ENCODE assay signal across 8 cellular contexts in the genomic region with DNA sequence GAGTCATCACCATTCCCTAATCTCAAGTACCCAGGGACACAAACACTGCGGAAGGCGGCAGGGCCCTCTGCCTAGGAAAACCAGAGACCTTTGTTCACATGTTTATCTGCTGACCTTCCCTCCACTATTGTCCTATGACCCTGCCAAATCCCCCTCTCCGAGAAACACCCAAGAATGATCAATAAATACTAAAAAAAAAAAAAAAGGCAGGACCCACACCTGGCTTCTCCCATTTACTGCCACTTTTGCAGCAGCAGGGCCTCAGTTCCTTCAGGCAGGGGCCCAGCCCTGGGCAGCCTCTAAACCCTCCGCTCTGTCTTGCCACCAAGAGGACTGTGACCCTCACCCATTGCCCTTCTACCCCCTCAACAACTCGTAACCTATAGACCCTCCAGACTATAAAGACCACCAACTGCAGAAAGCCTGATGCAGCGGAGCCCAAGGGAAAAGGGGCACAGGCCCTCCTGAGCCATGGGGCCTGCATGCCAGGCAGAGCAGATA. TPM values are rescaled to one million over a fixed set of nuclear protein-coding genes. Genes with fewer than 3 reads are reported as not detected.
DNase-seq lines count a peak whose midpoint lies in the region; ATAC-seq and TF ChIP-seq lines count a peak whose summit lies in the region.
"Not testable (repeated sequence)": the region's sequence is repeated elsewhere in the genome, so short reads cannot be mapped to it uniquely, and the experiment has no call there.

No MANE protein-coding gene starts in this region.

- H3K27ac ChIP-seq in BLaER1 treated with 17β-estradiol and CSF1 and Interleukin-3, amounts not matched to agents 10 nM and 100 nM = peak overlapping the region; percentile 68 to 100 (median 99)
- H3K27ac ChIP-seq in KOPT-K1 (ENCODE audit: low read depth, low read length, poor library complexity, severe bottlenecking) (peak overlapping the region; percentile 23), breast epithelium (peak overlapping the region; percentile 95 to 99), gastroesophageal sphincter (peak overlapping the region in 3 of 4 donors; percentile 83 to 95 (median 92)), skin epidermis (peak overlapping the region in 18 of 21 experiments; percentile 72 to 99 (median 88))

- H3K36me3 Mint-ChIP-seq in activated CD8-positive, alpha-beta T cell treated with anti-CD3 and anti-CD28 coated beads for 36 hours (ENCODE audit: low read depth); natural killer cell: not testable (repeated sequence)
- H3K36me3 Mint-ChIP-seq in type B pancreatic cell = peaks cover 15% of the 10 kb centered on the region

- peak overlapping the region; percentile 97 for H3K27ac Mint-ChIP-seq in activated CD8-positive, alpha-beta T cell treated with anti-CD3 and anti-CD28 coated beads for 36 hours
- H3K27ac Mint-ChIP-seq in natural killer cell = peak overlapping the region; percentile 99
- peak overlapping the region; percentile 16 for H3K27ac Mint-ChIP-seq in type B pancreatic cell

- ATAC-seq in activated CD8-positive, alpha-beta T cell treated with anti-CD3 and anti-CD28 coated beads for 36 hours; gastroesophageal sphincter; natural killer cell: not testable (repeated sequence)

- peaks cover 70 to 94% (median 86%) of the 10 kb centered on the region in 10 experiments for H3K4me1 ChIP-seq in BLaER1 treated with 17β-estradiol and CSF1 and Interleukin-3, amounts not matched to agents 10 nM and 100 nM
- H3K4me1 ChIP-seq in breast epithelium (peaks cover 32 to 53% of the 10 kb centered on the region in 2 donors), gastroesophageal sphincter (peaks cover 11 to 80% (median 56%) of the 10 kb centered on the region in 3 donors)

- not testable (repeated sequence) for H4K20me1 ChIP-seq in BLaER1 treated with 17β-estradiol and CSF1 and Interleukin-3, amounts not matched to agents 10 nM and 100 nM

- H3K9ac ChIP-seq in BLaER1 treated with 17β-estradiol and CSF1 and Interleukin-3, amounts not matched to agents 10 nM and 100 nM = peak overlapping the region; percentile 72 to 98 (median 95)

- WGBS in gastroesophageal sphincter (ENCODE audit: low coverage in 1 of 2), 2 donors = 92 to 94% methylated on average over 2 to 3 of the region's 6 CpGs

- not testable (repeated sequence) for DNase-seq in activated CD8-positive, alpha-beta T cell treated with anti-CD3 and anti-CD28 coated beads for 36 hours; breast epithelium (ENCODE audit: low spot score in 2 of 2); natural killer cell; type B pancreatic cell (ENCODE audit: extremely low spot score, unreplicated experiment)

- not testable (repeated sequence) for H3K9me3 ChIP-seq in BLaER1 treated with 17β-estradiol and CSF1 and Interleukin-3, amounts not matched to agents 10 nM and 100 nM (replicated peaks in 1 of 11); KOPT-K1 (ENCODE audit: insufficient read depth, low read length, poor library complexity, severe bottlenecking); breast epithelium; gastroesophageal sphincter

- H3K9me3 Mint-ChIP-seq in activated CD8-positive, alpha-beta T cell treated with anti-CD3 and anti-CD28 coated beads for 36 hours; natural killer cell; type B pancreatic cell: not testable (repeated sequence)

- H3K27me3 ChIP-seq in BLaER1 treated with 17β-estradiol and CSF1 and Interleukin-3, amounts not matched to agents 10 nM and 100 nM; breast epithelium; gastroesophageal sphincter: not testable (repeated sequence)

- TF ChIP-seq POLR2A in breast epithelium (IDR thresholded peaks at IDR 0.05); gastroesophageal sphincter (IDR thresholded peaks at IDR 0.05): not testable (repeated sequence)

- not testable (repeated sequence) for TF ChIP-seq CTCF in activated CD8-positive, alpha-beta T cell treated with anti-CD3 and anti-CD28 coated beads for 36 hours (IDR thresholded peaks at IDR 0.05); breast epithelium (IDR thresholded peaks at IDR 0.05); gastroesophageal sphincter (IDR thresholded peaks at IDR 0.05); natural killer cell (IDR thresholded peaks at IDR 0.05); type B pancreatic cell (conservative IDR thresholded peaks at IDR 0.05)

- not testable (repeated sequence) for TF ChIP-seq EP300 in gastroesophageal sphincter (IDR thresholded peaks at IDR 0.05)

- H3K4me1 Mint-ChIP-seq in activated CD8-positive, alpha-beta T cell treated with anti-CD3 and anti-CD28 coated beads for 36 hours (ENCODE audit: low read depth) = peaks cover 44% of the 10 kb centered on the region
- H3K4me1 Mint-ChIP-seq in natural killer cell (peaks cover 40 to 48% of the 10 kb centered on the region in 2 donors), type B pancreatic cell (ENCODE audit: unreplicated experiment) (peaks cover 32% of the 10 kb centered on the region)

- H3K36me3 ChIP-seq in BLaER1 treated with 17β-estradiol and CSF1 and Interleukin-3, amounts not matched to agents 10 nM and 100 nM = peaks cover 0 to 34% (median 0%) of the 10 kb centered on the region in 11 experiments; a peak in 9 of 22 replicates
- not testable (repeated sequence) for H3K36me3 ChIP-seq in KOPT-K1 (ENCODE audit: insufficient read depth, low read length); breast epithelium
- H3K36me3 ChIP-seq in gastroesophageal sphincter = peaks cover 0 to 47% of the 10 kb centered on the region in 2 donors

- CTCF ChIA-PET in activated CD8-positive, alpha-beta T cell treated with anti-CD3 and anti-CD28 coated beads for 36 hours (lab: Charles Lee) = interaction anchor here (0.8 to 1.5 kb wide), 11 partner anchors 24 to 89 kb away, joined by 3 to 6 read pairs (median 4); a partner anchor contains a TSS

- H3K4me3 Mint-ChIP-seq in activated CD8-positive, alpha-beta T cell treated with anti-CD3 and anti-CD28 coated beads for 36 hours; type B pancreatic cell: not testable (repeated sequence)
- H3K4me3 Mint-ChIP-seq in natural killer cell = peak overlapping the region; percentile 11

- H3K4me3 ChIP-seq in BLaER1 treated with 17β-estradiol and CSF1 and Interleukin-3, amounts not matched to agents 10 nM and 100 nM; breast epithelium; gastroesophageal sphincter; skin epidermis: not testable (repeated sequence)

- intact Hi-C loops in activated CD8-positive, alpha-beta T cell treated with anti-CD3 and anti-CD28 coated beads for 36 hours (cut with micrococcal nuclease); breast epithelium (cut with DNase I; ENCODE audit: low total_unique reads): not testable (repeated sequence)
- intact Hi-C loops in natural killer cell (cut with micrococcal nuclease) = loop anchor here (5.0 kb wide), 1 partner anchor 72 kb away; no protein-coding TSS in a partner anchor

- not testable (repeated sequence) for H3K27me3 Mint-ChIP-seq in activated CD8-positive, alpha-beta T cell treated with anti-CD3 and anti-CD28 coated beads for 36 hours; natural killer cell (ENCODE audit: low read depth in 2 of 2); type B pancreatic cell

- H3K4me2 ChIP-seq in BLaER1 treated with 17β-estradiol and CSF1 and Interleukin-3, amounts not matched to agents 10 nM and 100 nM = peak overlapping the region; percentile 68 to 98 (median 94)

- POLR2A ChIA-PET in activated CD8-positive, alpha-beta T cell treated with anti-CD3 and anti-CD28 coated beads for 36 hours (lab: Charles Lee) = interaction anchor here (1.0 to 1.2 kb wide), 2 partner anchors 35 to 109 kb away, joined by 3 read pairs; a partner anchor contains a TSS

RNA-seq across cellular contexts. Expression of a gene that starts 34.9 kb away (rescaled TPM):
- 1 to 10 TPM; 3.2 to 4.4 TPM for total RNA-seq in activated CD8-positive, alpha-beta T cell treated with anti-CD3 and anti-CD28 coated beads for 36 hours
- total RNA-seq in breast epithelium = 10 to 100 TPM; 33.1 to 98.4 (median 40.4) TPM
- total RNA-seq in gastroesophageal sphincter = 10 to 100 TPM; 32.7 to 42.8 (median 37.0) TPM
- total RNA-seq in natural killer cell = 10 to 100 TPM; 18.8 to 25.8 (median 25.1) TPM
- total RNA-seq in type B pancreatic cell (ENCODE audit: low replicate concordance) = 14.6 and 18.4 TPM in 2 replicates

RNA-seq across cellular contexts. Expression of a gene that starts 37.3 kb away (rescaled TPM):
- 10 to 100 TPM; 99.0 to 99.7 TPM for total RNA-seq in activated CD8-positive, alpha-beta T cell treated with anti-CD3 and anti-CD28 coated beads for 36 hours
- total RNA-seq in breast epithelium = 10 to 100 TPM; 36.6 to 62.6 (median 44.9) TPM
- 10 to 100 TPM; 13.1 to 31.5 (median 17.9) TPM for total RNA-seq in gastroesophageal sphincter
- 10 to 100 TPM; 48.0 to 69.7 (median 54.6) TPM for total RNA-seq in natural killer cell
- 21.2 and 36.3 TPM in 2 replicates for total RNA-seq in type B pancreatic cell (ENCODE audit: low replicate concordance)

RNA-seq across cellular contexts. Expression of a gene that starts 51.2 kb away (rescaled TPM):
- 1 to 10 TPM; 5.4 to 6.2 TPM for total RNA-seq in activated CD8-positive, alpha-beta T cell treated with anti-CD3 and anti-CD28 coated beads for 36 hours
- total RNA-seq in breast epithelium (1 to 10 TPM; 1.6 to 2.9 (median 1.9) TPM), gastroesophageal sphincter (under 1 TPM in 1 of 4 donors, not detected in 3; 0.89 TPM), natural killer cell (1 to 10 TPM; 4.4 to 8.5 (median 7.8) TPM), type B pancreatic cell (ENCODE audit: low replicate concordance) (3.4 and 8.4 TPM in 2 replicates)

Comparison
In these comparisons a context has a peak if more than half of its experiments do, and no peak if none do; other contexts are left out.
1. H3K27ac ChIP-seq: peak in every context shown above with its lines; median percentile 99 in BLaER1 treated with 17β-estradiol and CSF1 and Interleukin-3, amounts not matched to agents 10 nM and 100 nM; 97 in breast epithelium; 92 in gastroesophageal sphincter; 88 in skin epidermis; 23 in KOPT-K1.
2. H3K27ac Mint-ChIP-seq: peak in every context shown above with its lines; median percentile 99 in natural killer cell; 97 in activated CD8-positive, alpha-beta T cell treated with anti-CD3 and anti-CD28 coated beads for 36 hours; 16 in type B pancreatic cell.